ENCODE assay signal across 17 cellular contexts in the genomic region with DNA sequence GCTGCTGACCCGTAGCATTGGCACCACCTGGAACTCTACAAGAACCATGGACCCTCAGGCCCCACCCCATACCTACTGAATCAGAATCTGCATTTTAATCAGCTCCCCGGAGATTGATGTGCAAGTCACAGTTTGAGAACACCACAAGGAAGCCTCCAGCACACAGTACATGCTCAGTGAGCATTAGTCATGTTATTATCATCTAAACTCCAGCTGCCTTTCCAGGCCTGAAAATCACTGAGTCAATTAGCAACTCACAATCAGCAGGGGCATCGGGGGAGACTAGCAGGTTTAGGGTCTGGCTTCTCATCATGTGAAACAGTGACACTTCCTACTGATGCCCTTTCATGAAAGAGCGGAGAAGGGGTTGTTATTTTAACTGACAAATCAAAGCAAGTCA.
"Had no signal": no experiment of that assay in that cellular context is flagged by ENCODE, and none has a peak within 500 bp of the region (broad histone marks: within the 10 kb centered on the region; RNA-seq: fewer than 3 reads in every experiment).

No MANE protein-coding gene starts in this region.

- H3K4me3 Mint-ChIP-seq: activated CD4-positive, alpha-beta T cell treated with anti-CD3 and anti-CD28 coated beads, Interleukin-2, amount 10 ng/mL, durations not matched to agents 24 days and 14 days; stimulated activated naive CD8-positive, alpha-beta T cell treated with anti-CD3 and anti-CD28 coated beads, Interleukin-15, amount 100 ng/mL, for 72 hours; WTC11 had no signal

- H3K4me3 ChIP-seq: adrenal gland, body of pancreas, heart left ventricle, left ventricle myocardium inferior, ovary, testis had no signal

- H3K9me3 ChIP-seq: adrenal gland, body of pancreas, ovary, testis had no signal

- H3K36me3 ChIP-seq: adrenal gland, heart left ventricle, left ventricle myocardium inferior, ovary had no signal

- H3K4me1 ChIP-seq: adrenal gland, body of pancreas, heart left ventricle, left ventricle myocardium inferior, testis had no signal

- H3K27ac ChIP-seq: adrenal gland, body of pancreas, heart left ventricle, left ventricle myocardium inferior, ovary, testis had no signal

- H3K27ac Mint-ChIP-seq: activated CD4-positive, alpha-beta T cell treated with anti-CD3 and anti-CD28 coated beads, Interleukin-2, amount 10 ng/mL, durations not matched to agents 24 days and 14 days; stimulated activated naive CD8-positive, alpha-beta T cell treated with anti-CD3 and anti-CD28 coated beads, Interleukin-15, amount 100 ng/mL, for 72 hours; WTC11 had no signal

- DNase-seq: activated CD4-positive, alpha-beta T cell treated with anti-CD3 and anti-CD28 coated beads, Interleukin-2, amount 10 ng/mL, durations not matched to agents 24 days and 14 days; activated CD8-positive, alpha-beta memory T cell treated with anti-CD3 and anti-CD28 coated beads for 24 hours; activated naive CD4-positive, alpha-beta T cell treated with anti-CD3 and anti-CD28 coated beads, Interleukin-2, amount 50 U/mL, for 16 hours; adrenal gland; body of pancreas; cerebellar nuclear complex; dermis blood vessel endothelial cell; heart left ventricle; islet precursor cell; left ventricle myocardium inferior; ovary; retina; stimulated activated CD4-positive, alpha-beta T cell treated with anti-CD3 and anti-CD28 coated beads, Interleukin-15, amount 100 ng/mL, for 24 hours; stimulated activated CD4-positive, alpha-beta T cell treated with anti-CD3 and anti-CD28 coated beads, Interleukin-4, amount 100 ng/mL, for 4 hours; stimulated activated naive CD8-positive, alpha-beta T cell treated with anti-CD3 and anti-CD28 coated beads, Interleukin-15, amount 100 ng/mL, for 72 hours; testis had no signal

- H3K9me3 Mint-ChIP-seq: activated CD4-positive, alpha-beta T cell treated with anti-CD3 and anti-CD28 coated beads, Interleukin-2, amount 10 ng/mL, durations not matched to agents 24 days and 14 days; stimulated activated naive CD8-positive, alpha-beta T cell treated with anti-CD3 and anti-CD28 coated beads, Interleukin-15, amount 100 ng/mL, for 72 hours had no signal

- H3K36me3 Mint-ChIP-seq: WTC11 had no signal

- H3K4me1 Mint-ChIP-seq: activated CD4-positive, alpha-beta T cell treated with anti-CD3 and anti-CD28 coated beads, Interleukin-2, amount 10 ng/mL, durations not matched to agents 24 days and 14 days; stimulated activated naive CD8-positive, alpha-beta T cell treated with anti-CD3 and anti-CD28 coated beads, Interleukin-15, amount 100 ng/mL, for 72 hours had no signal

- ATAC-seq: body of pancreas; heart left ventricle; stimulated activated naive CD8-positive, alpha-beta T cell treated with anti-CD3 and anti-CD28 coated beads, Interleukin-15, amount 100 ng/mL, for 72 hours; WTC11 had no signal

- H3K27me3 ChIP-seq: body of pancreas, ovary, testis had no signal
